Comparison of ENCODE assay signal across 1 cellular context in the genomic region with DNA sequence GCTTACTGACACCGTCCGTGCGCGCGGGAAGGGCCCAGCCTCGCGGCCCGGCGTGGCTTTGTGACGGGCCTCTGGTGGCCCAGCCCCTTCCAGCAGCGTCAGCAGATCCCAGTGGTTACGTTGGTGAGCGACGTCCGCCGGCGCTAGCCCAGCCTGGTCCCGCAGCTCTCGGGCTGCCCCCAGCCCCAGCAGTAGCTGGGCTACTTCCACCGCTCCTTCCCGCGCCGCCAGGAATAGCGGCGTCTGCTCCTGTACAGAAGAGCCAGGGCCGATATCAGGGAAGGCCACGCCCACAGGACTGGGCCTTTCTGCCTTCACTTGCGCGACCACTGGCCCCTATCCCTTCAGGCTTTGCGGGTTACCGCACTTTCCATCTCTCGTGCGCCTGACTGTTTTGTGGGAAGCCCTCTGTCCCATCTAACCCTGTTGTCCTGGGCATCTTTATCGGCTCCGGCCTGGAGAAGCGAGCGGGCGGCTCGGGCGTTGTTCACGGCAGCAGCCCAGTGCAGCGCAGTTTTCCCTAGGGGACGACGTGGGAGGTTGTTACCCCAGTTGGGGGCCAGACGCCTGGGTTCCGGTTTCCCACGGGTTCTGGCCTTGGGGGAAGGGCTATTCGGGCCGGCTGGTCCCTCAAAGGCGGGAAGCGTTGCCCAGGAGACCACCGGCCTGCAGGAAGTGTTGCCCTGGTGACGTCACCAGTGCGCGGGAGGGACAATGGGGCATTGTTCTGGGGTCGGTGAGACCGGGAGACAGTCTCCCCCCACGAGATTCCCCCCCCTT.
TF ChIP-seq lines count a peak whose summit lies in the region.

No MANE protein-coding gene starts in this region.

TF ChIP-seq in K562, 482 proteins besides CTCF, POLR2A, EP300 and RAD21 (continued from another document and continues in another):
- TF ChIP-seq, protein P1, sequence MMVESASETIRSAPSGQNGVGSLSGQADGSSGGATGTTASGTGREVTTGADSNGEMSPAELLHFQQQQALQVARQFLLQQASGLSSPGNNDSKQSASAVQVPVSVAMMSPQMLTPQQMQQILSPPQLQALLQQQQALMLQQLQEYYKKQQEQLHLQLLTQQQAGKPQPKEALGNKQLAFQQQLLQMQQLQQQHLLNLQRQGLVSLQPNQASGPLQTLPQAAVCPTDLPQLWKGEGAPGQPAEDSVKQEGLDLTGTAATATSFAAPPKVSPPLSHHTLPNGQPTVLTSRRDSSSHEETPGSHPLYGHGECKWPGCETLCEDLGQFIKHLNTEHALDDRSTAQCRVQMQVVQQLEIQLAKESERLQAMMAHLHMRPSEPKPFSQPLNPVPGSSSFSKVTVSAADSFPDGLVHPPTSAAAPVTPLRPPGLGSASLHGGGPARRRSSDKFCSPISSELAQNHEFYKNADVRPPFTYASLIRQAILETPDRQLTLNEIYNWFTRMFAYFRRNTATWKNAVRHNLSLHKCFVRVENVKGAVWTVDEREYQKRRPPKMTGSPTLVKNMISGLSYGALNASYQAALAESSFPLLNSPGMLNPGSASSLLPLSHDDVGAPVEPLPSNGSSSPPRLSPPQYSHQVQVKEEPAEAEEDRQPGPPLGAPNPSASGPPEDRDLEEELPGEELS (CRISPR knock-in tag; IDR thresholded peaks at IDR 0.05; ENCODE audit: borderline replicate concordance), result no peak; the same call in 1 of the 2 replicates
- TF ChIP-seq ARHGAP35 (IDR thresholded peaks at IDR 0.05; ENCODE audit: partially characterized antibody), result no peak
- TF ChIP-seq E2F3 (CRISPR knock-in tag; IDR thresholded peaks at IDR 0.05), result peak; percentile 90
- TF ChIP-seq, protein P2, sequence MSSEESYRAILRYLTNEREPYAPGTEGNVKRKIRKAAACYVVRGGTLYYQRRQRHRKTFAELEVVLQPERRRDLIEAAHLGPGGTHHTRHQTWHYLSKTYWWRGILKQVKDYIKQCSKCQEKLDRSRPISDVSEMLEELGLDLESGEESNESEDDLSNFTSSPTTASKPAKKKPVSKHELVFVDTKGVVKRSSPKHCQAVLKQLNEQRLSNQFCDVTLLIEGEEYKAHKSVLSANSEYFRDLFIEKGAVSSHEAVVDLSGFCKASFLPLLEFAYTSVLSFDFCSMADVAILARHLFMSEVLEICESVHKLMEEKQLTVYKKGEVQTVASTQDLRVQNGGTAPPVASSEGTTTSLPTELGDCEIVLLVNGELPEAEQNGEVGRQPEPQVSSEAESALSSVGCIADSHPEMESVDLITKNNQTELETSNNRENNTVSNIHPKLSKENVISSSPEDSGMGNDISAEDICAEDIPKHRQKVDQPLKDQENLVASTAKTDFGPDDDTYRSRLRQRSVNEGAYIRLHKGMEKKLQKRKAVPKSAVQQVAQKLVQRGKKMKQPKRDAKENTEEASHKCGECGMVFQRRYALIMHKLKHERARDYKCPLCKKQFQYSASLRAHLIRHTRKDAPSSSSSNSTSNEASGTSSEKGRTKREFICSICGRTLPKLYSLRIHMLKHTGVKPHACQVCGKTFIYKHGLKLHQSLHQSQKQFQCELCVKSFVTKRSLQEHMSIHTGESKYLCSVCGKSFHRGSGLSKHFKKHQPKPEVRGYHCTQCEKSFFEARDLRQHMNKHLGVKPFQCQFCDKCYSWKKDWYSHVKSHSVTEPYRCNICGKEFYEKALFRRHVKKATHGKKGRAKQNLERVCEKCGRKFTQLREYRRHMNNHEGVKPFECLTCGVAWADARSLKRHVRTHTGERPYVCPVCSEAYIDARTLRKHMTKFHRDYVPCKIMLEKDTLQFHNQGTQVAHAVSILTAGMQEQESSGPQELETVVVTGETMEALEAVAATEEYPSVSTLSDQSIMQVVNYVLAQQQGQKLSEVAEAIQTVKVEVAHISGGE (CRISPR knock-in tag; IDR thresholded peaks at IDR 0.05), result peak in 1 of 3 experiments; percentile 79; a peak in 3 of 6 replicates
- no peak for TF ChIP-seq HDGF (IDR thresholded peaks at IDR 0.05)
- peak in 1 of 2 experiments; percentile 51; a peak in 1 of 4 replicates for TF ChIP-seq KDM4B (IDR thresholded peaks at IDR 0.05; ENCODE audit: borderline replicate concordance in 2 of 2, low read depth in 1 of 2)
- TF ChIP-seq, protein P3, sequence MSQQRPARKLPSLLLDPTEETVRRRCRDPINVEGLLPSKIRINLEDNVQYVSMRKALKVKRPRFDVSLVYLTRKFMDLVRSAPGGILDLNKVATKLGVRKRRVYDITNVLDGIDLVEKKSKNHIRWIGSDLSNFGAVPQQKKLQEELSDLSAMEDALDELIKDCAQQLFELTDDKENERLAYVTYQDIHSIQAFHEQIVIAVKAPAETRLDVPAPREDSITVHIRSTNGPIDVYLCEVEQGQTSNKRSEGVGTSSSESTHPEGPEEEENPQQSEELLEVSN (IDR thresholded peaks at IDR 0.05; ENCODE audit: borderline replicate concordance in 1 of 2, extremely low read depth in 1 of 2, insufficient read depth in 1 of 2, insufficient read length in 1 of 2, low read depth in 1 of 2, low read length in 1 of 2, poor library complexity in 1 of 2, severe bottlenecking in 1 of 2), result peak; percentile 89 to 96
- TF ChIP-seq U2AF2 (optimal IDR thresholded peaks at IDR 0.05; ENCODE audit: low read depth, low read length), result no peak
- no peak; the same call in none of the 2 replicates for TF ChIP-seq ETV1 (tag; conservative IDR thresholded peaks at IDR 0.05; ENCODE audit: low read depth)
- TF ChIP-seq RHOXF2B (CRISPR knock-in tag; conservative IDR thresholded peaks at IDR 0.05), result no peak; the same call in 1 of the 2 replicates
- TF ChIP-seq, protein P4, sequence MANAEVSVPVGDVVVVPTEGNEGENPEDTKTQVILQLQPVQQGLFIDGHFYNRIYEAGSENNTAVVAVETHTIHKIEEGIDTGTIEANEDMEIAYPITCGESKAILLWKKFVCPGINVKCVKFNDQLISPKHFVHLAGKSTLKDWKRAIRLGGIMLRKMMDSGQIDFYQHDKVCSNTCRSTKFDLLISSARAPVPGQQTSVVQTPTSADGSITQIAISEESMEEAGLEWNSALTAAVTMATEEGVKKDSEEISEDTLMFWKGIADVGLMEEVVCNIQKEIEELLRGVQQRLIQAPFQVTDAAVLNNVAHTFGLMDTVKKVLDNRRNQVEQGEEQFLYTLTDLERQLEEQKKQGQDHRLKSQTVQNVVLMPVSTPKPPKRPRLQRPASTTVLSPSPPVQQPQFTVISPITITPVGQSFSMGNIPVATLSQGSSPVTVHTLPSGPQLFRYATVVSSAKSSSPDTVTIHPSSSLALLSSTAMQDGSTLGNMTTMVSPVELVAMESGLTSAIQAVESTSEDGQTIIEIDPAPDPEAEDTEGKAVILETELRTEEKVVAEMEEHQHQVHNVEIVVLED (CRISPR knock-in tag; IDR thresholded peaks at IDR 0.05), result peak; percentile 96
- peak; percentile 48; the same call in 1 of the 2 replicates for TF ChIP-seq ELF4 (CRISPR knock-in tag; IDR thresholded peaks at IDR 0.05)
- TF ChIP-seq HCFC1 (IDR thresholded peaks at IDR 0.05; ENCODE audit: low read depth, low read length), result peak; percentile 80
- no peak for TF ChIP-seq SP2 (IDR thresholded peaks at IDR 0.05; ENCODE audit: extremely low read depth, low read depth, low read length, poor library complexity, severe bottlenecking)
- TF ChIP-seq, protein P5, sequence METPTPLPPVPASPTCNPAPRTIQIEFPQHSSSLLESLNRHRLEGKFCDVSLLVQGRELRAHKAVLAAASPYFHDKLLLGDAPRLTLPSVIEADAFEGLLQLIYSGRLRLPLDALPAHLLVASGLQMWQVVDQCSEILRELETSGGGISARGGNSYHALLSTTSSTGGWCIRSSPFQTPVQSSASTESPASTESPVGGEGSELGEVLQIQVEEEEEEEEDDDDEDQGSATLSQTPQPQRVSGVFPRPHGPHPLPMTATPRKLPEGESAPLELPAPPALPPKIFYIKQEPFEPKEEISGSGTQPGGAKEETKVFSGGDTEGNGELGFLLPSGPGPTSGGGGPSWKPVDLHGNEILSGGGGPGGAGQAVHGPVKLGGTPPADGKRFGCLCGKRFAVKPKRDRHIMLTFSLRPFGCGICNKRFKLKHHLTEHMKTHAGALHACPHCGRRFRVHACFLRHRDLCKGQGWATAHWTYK (CRISPR knock-in tag; IDR thresholded peaks at IDR 0.05), result peak; percentile 49; the same call in 1 of the 2 replicates
- TF ChIP-seq, protein P6, sequence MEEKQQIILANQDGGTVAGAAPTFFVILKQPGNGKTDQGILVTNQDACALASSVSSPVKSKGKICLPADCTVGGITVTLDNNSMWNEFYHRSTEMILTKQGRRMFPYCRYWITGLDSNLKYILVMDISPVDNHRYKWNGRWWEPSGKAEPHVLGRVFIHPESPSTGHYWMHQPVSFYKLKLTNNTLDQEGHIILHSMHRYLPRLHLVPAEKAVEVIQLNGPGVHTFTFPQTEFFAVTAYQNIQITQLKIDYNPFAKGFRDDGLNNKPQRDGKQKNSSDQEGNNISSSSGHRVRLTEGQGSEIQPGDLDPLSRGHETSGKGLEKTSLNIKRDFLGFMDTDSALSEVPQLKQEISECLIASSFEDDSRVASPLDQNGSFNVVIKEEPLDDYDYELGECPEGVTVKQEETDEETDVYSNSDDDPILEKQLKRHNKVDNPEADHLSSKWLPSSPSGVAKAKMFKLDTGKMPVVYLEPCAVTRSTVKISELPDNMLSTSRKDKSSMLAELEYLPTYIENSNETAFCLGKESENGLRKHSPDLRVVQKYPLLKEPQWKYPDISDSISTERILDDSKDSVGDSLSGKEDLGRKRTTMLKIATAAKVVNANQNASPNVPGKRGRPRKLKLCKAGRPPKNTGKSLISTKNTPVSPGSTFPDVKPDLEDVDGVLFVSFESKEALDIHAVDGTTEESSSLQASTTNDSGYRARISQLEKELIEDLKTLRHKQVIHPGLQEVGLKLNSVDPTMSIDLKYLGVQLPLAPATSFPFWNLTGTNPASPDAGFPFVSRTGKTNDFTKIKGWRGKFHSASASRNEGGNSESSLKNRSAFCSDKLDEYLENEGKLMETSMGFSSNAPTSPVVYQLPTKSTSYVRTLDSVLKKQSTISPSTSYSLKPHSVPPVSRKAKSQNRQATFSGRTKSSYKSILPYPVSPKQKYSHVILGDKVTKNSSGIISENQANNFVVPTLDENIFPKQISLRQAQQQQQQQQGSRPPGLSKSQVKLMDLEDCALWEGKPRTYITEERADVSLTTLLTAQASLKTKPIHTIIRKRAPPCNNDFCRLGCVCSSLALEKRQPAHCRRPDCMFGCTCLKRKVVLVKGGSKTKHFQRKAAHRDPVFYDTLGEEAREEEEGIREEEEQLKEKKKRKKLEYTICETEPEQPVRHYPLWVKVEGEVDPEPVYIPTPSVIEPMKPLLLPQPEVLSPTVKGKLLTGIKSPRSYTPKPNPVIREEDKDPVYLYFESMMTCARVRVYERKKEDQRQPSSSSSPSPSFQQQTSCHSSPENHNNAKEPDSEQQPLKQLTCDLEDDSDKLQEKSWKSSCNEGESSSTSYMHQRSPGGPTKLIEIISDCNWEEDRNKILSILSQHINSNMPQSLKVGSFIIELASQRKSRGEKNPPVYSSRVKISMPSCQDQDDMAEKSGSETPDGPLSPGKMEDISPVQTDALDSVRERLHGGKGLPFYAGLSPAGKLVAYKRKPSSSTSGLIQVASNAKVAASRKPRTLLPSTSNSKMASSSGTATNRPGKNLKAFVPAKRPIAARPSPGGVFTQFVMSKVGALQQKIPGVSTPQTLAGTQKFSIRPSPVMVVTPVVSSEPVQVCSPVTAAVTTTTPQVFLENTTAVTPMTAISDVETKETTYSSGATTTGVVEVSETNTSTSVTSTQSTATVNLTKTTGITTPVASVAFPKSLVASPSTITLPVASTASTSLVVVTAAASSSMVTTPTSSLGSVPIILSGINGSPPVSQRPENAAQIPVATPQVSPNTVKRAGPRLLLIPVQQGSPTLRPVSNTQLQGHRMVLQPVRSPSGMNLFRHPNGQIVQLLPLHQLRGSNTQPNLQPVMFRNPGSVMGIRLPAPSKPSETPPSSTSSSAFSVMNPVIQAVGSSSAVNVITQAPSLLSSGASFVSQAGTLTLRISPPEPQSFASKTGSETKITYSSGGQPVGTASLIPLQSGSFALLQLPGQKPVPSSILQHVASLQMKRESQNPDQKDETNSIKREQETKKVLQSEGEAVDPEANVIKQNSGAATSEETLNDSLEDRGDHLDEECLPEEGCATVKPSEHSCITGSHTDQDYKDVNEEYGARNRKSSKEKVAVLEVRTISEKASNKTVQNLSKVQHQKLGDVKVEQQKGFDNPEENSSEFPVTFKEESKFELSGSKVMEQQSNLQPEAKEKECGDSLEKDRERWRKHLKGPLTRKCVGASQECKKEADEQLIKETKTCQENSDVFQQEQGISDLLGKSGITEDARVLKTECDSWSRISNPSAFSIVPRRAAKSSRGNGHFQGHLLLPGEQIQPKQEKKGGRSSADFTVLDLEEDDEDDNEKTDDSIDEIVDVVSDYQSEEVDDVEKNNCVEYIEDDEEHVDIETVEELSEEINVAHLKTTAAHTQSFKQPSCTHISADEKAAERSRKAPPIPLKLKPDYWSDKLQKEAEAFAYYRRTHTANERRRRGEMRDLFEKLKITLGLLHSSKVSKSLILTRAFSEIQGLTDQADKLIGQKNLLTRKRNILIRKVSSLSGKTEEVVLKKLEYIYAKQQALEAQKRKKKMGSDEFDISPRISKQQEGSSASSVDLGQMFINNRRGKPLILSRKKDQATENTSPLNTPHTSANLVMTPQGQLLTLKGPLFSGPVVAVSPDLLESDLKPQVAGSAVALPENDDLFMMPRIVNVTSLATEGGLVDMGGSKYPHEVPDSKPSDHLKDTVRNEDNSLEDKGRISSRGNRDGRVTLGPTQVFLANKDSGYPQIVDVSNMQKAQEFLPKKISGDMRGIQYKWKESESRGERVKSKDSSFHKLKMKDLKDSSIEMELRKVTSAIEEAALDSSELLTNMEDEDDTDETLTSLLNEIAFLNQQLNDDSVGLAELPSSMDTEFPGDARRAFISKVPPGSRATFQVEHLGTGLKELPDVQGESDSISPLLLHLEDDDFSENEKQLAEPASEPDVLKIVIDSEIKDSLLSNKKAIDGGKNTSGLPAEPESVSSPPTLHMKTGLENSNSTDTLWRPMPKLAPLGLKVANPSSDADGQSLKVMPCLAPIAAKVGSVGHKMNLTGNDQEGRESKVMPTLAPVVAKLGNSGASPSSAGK (IDR thresholded peaks at IDR 0.05), result no peak; the same call in 1 of the 2 replicates
- peak; percentile 68 for TF ChIP-seq FOSL1 (tag; conservative IDR thresholded peaks at IDR 0.05)
- peak; percentile 76; the same call in 1 of the 2 replicates for TF ChIP-seq ELF2 (CRISPR knock-in tag; IDR thresholded peaks at IDR 0.05)
- TF ChIP-seq ZNF23 (CRISPR knock-in tag; IDR thresholded peaks at IDR 0.05), result no peak
- TF ChIP-seq PRMT5 (CRISPR knock-in tag; IDR thresholded peaks at IDR 0.05), result 0 out of 2 replicates have a peak, but pooled peaks have one; percentile 26
- TF ChIP-seq ZNF146 (CRISPR knock-in tag; IDR thresholded peaks at IDR 0.05; ENCODE audit: unreplicated experiment), result no peak
- no peak for TF ChIP-seq ZNF253 (CRISPR knock-in tag; conservative IDR thresholded peaks at IDR 0.05)
- TF ChIP-seq MXI1 (IDR thresholded peaks at IDR 0.05; ENCODE audit: low read depth, low read length), result peak; percentile 85
- TF ChIP-seq EGR1 (conservative IDR thresholded peaks at IDR 0.05), result peak; percentile 81
- TF ChIP-seq, protein P7, sequence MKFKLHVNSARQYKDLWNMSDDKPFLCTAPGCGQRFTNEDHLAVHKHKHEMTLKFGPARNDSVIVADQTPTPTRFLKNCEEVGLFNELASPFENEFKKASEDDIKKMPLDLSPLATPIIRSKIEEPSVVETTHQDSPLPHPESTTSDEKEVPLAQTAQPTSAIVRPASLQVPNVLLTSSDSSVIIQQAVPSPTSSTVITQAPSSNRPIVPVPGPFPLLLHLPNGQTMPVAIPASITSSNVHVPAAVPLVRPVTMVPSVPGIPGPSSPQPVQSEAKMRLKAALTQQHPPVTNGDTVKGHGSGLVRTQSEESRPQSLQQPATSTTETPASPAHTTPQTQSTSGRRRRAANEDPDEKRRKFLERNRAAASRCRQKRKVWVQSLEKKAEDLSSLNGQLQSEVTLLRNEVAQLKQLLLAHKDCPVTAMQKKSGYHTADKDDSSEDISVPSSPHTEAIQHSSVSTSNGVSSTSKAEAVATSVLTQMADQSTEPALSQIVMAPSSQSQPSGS (CRISPR knock-in tag; IDR thresholded peaks at IDR 0.05), result peak; percentile 89; the same call in 1 of the 2 replicates
- peak; percentile 88 for TF ChIP-seq KHSRP (IDR thresholded peaks at IDR 0.05)
- no peak for TF ChIP-seq COPS2 (conservative IDR thresholded peaks at IDR 0.05)
- peak; percentile 79 for TF ChIP-seq PHF20 (IDR thresholded peaks at IDR 0.05; ENCODE audit: partially characterized antibody)
